In the genomic region with DNA sequence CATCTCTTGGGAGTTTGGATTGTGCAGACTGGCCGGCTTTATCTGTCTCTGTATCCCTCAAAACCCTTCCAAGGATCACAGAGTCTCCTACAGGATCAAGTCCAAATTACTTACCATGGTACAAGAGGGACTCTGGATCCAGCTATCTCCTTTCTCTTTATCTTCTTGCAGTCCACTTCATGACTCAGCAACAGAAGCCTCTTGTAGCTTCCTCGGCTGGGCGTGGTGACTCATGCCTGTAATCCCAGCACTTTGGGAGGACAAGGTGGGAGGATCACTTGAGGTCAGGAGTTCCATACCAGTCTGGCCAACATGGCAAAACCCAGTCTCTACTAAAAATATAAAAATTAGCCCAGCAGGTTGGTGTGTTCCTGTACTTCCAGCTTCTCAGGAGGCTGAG, we compare ENCODE assay signal across 17 cellular contexts.
DNase-seq lines count a peak whose midpoint lies in the region.
"Had no signal": no experiment of that assay in that cellular context is flagged by ENCODE, and none has a peak within 500 bp of the region (broad histone marks: within the 10 kb centered on the region; RNA-seq: fewer than 3 reads in every experiment).

No MANE protein-coding gene starts in this region.

- H3K9me3 ChIP-seq in adipocyte (ENCODE audit: control insufficient read depth, low read length), result no peaks in the 10 kb centered on the region

- H3K36me3 ChIP-seq in adipocyte (ENCODE audit: control insufficient read depth, insufficient read depth, low read length, severe bottlenecking), result no peaks in the 10 kb centered on the region
- H3K36me3 ChIP-seq: WERI-Rb-1 had no signal

- in situ Hi-C loops in ACHN (cut with HindIII; ENCODE audit: low pct_ligation_motif_present, low pct_unique_long_range_greater_than_20kb, low sequenced_read_pairs), result no loop called here

- DNase-seq in ACHN (peak; percentile 38), HK-2 (ENCODE audit: unreplicated experiment) (peak; percentile 14), adipocyte (ENCODE audit: low read depth) (peak; percentile 8), iris pigment epithelial cell (ENCODE audit: low read depth) (peak; percentile 82), AG20443 (ENCODE audit: low spot score) (no peak), NCI-H524 (lab: John Stamatoyannopoulos, UW) (no peak), nucleus accumbens (lab: John Stamatoyannopoulos, UW) (no peak), HUDEP-2 (lab: John Stamatoyannopoulos, UW; ENCODE audit: unreplicated experiment in 76 of 76) (no peak)
- DNase-seq: activated CD8-positive, alpha-beta memory T cell treated with anti-CD3 and anti-CD28 coated beads for 24 hours; amygdala; GDM1; NCI-H2081 treated with DMSO at 0.1 percent for 48 hours; right cardiac atrium; stimulated activated CD4-positive, alpha-beta T cell treated with anti-CD3 and anti-CD28 coated beads, Interleukin-2, amount 100 ng/mL, for 24 hours; SW 1271; WERI-Rb-1 had no signal

- no peak overlapping the region for H3K4me3 ChIP-seq in adipocyte (ENCODE audit: low read length)
- H3K4me3 ChIP-seq: coronary artery had no signal

- no peak overlapping the region for H3K9ac ChIP-seq in adipocyte (ENCODE audit: low read length)

- H3K27me3 ChIP-seq in adipocyte (replicated peaks; ENCODE audit: control insufficient read depth, insufficient read depth, low read length), result no peaks in the 10 kb centered on the region

- peaks cover 11% of the 10 kb centered on the region for H3K4me1 ChIP-seq in adipocyte (ENCODE audit: control insufficient read depth, insufficient read depth, low read length)

Comparison
In these comparisons a context has a peak if more than half of its experiments do, and no peak if none do; other contexts are left out.
1. DNase-seq: peak in ACHN (single experiment), HK-2 (single experiment), adipocyte (single experiment) and iris pigment epithelial cell (single experiment); none in AG20443 (single experiment), NCI-H524 (0 of 2), nucleus accumbens (0 of 56) and HUDEP-2 (0 of 76).